In the genomic region with DNA sequence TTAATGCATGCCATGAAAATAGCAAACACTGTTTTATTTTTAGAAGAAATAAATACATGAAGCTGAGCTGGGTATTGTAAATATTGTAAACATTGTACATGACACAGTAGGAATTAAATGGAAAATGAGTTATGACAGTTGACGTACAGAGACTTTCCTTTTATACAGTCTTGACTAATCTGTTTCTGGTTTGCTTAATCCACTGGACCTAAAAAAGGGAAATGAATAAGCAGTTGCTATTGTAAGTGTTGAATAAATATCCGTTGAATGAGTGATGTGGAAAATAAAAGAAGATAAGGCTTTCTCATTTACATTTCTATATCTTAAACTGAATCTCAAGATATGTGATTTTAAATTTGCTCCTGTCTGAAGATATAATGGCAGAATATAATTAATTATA, we compare ENCODE assay signal across 28 cellular contexts. TPM values are rescaled to one million over a fixed set of nuclear protein-coding genes. Genes with fewer than 3 reads are reported as not detected.
DNase-seq lines count a peak whose midpoint lies in the region; ATAC-seq, FAIRE-seq and TF ChIP-seq lines count a peak whose summit lies in the region.
"Had no signal": no experiment of that assay in that cellular context is flagged by ENCODE, and none has a peak within 500 bp of the region (broad histone marks: within the 10 kb centered on the region; RNA-seq: fewer than 3 reads in every experiment).

No MANE protein-coding gene starts in this region.

- no peaks in the 10 kb centered on the region for H3K36me3 Mint-ChIP-seq in stimulated activated effector memory CD8-positive, alpha-beta T cell treated with anti-CD3 and anti-CD28 coated beads, Interleukin-12 subunit alpha, Interleukin-12 subunit beta, amount 100 ng/mL, for 72 hours
- H3K36me3 Mint-ChIP-seq in activated CD4-positive, alpha-beta memory T cell treated with anti-CD3 and anti-CD28 coated beads, Interleukin-2, amount 10 ng/mL, durations not matched to agents 7 days and 5 days (ENCODE audit: low read depth): peaks cover 31% of the 10 kb centered on the region

- POLR2A ChIA-PET in PC-3 (lab: Charles Lee; ENCODE audit: unreplicated experiment): no interaction called here
- POLR2A ChIA-PET in endothelial cell of umbilical vein (lab: Charles Lee): no interaction called here
- POLR2A ChIA-PET in activated CD4-positive, alpha-beta memory T cell treated with anti-CD3 and anti-CD28 coated beads, Interleukin-2, amount 10 ng/mL, durations not matched to agents 7 days and 5 days (lab: Charles Lee): no interaction called here

- H3K4me3 Mint-ChIP-seq in stimulated activated effector memory CD8-positive, alpha-beta T cell treated with anti-CD3 and anti-CD28 coated beads, Interleukin-12 subunit alpha, Interleukin-12 subunit beta, amount 100 ng/mL, for 72 hours: no peak overlapping the region
- H3K4me3 Mint-ChIP-seq in activated CD4-positive, alpha-beta memory T cell treated with anti-CD3 and anti-CD28 coated beads, Interleukin-2, amount 10 ng/mL, durations not matched to agents 7 days and 5 days: no peak overlapping the region
- H3K4me3 Mint-ChIP-seq: activated CD4-positive, alpha-beta T cell treated with anti-CD3 and anti-CD28 coated beads, Interleukin-2, amount 10 ng/mL, durations not matched to agents 24 days and 14 days; activated naive CD4-positive, alpha-beta T cell treated with anti-CD3 and anti-CD28 coated beads, Interleukin-2, amount 50 U/mL, for 24 hours; dendritic cell treated with granulocyte-macrophage colony-stimulating factor and Interleukin-4, amounts not matched to agents 40 ng/mL and 50 ng/mL, for 4 days had no signal

- BruUV-seq in PC-3 (replicated peaks; lab: Mats Ljungman, UMichigan) (no TSS peak), endothelial cell of umbilical vein (replicated peaks; lab: Mats Ljungman, UMichigan) (no TSS peak)

- H3K9me2 ChIP-seq in PC-3 (replicated peaks; ENCODE audit: low read length): no peaks in the 10 kb centered on the region

- CTCF ChIA-PET in PC-3 (lab: Charles Lee) (no interaction called here), endothelial cell of umbilical vein (lab: Charles Lee) (interaction anchor here (0.6 to 1.4 kb wide), 2 partner anchors 9 to 13 kb away, joined by 3 read pairs; no protein-coding TSS in a partner anchor)
- CTCF ChIA-PET in activated CD4-positive, alpha-beta memory T cell treated with anti-CD3 and anti-CD28 coated beads, Interleukin-2, amount 10 ng/mL, durations not matched to agents 7 days and 5 days (lab: Charles Lee): no interaction called here

- H3K4me1 Mint-ChIP-seq in stimulated activated effector memory CD8-positive, alpha-beta T cell treated with anti-CD3 and anti-CD28 coated beads, Interleukin-12 subunit alpha, Interleukin-12 subunit beta, amount 100 ng/mL, for 72 hours: no peaks in the 10 kb centered on the region
- peaks cover 2% of the 10 kb centered on the region for H3K4me1 Mint-ChIP-seq in activated CD4-positive, alpha-beta memory T cell treated with anti-CD3 and anti-CD28 coated beads, Interleukin-2, amount 10 ng/mL, durations not matched to agents 7 days and 5 days
- H3K4me1 Mint-ChIP-seq: activated naive CD4-positive, alpha-beta T cell treated with anti-CD3 and anti-CD28 coated beads, Interleukin-2, amount 50 U/mL, for 24 hours had no signal

- H3K9ac ChIP-seq in PC-3 (ENCODE audit: low read length) (no peak overlapping the region), endothelial cell of umbilical vein (replicated peaks; ENCODE audit: extremely low read depth, insufficient read depth, low read length) (peak overlapping the region; percentile 27)

- H3K27ac Mint-ChIP-seq in stimulated activated effector memory CD8-positive, alpha-beta T cell treated with anti-CD3 and anti-CD28 coated beads, Interleukin-12 subunit alpha, Interleukin-12 subunit beta, amount 100 ng/mL, for 72 hours: no peak overlapping the region
- no peak overlapping the region for H3K27ac Mint-ChIP-seq in activated CD4-positive, alpha-beta memory T cell treated with anti-CD3 and anti-CD28 coated beads, Interleukin-2, amount 10 ng/mL, durations not matched to agents 7 days and 5 days
- H3K27ac Mint-ChIP-seq: activated CD4-positive, alpha-beta T cell treated with anti-CD3 and anti-CD28 coated beads, Interleukin-2, amount 10 ng/mL, durations not matched to agents 24 days and 14 days; activated naive CD4-positive, alpha-beta T cell treated with anti-CD3 and anti-CD28 coated beads, Interleukin-2, amount 50 U/mL, for 24 hours; dendritic cell treated with granulocyte-macrophage colony-stimulating factor and Interleukin-4, amounts not matched to agents 40 ng/mL and 50 ng/mL, for 4 days had no signal

- peak; percentile 25 for TF ChIP-seq POLR2A in endothelial cell of umbilical vein (IDR thresholded peaks at IDR 0.05; ENCODE audit: low read depth, low read length)

- dilution Hi-C loops in endothelial cell of umbilical vein (cut with MboI; ENCODE audit: extremely low pct_ligation_motif_present, low sequenced_read_pairs): no loop called here

- no peaks in the 10 kb centered on the region for H3K9me3 Mint-ChIP-seq in stimulated activated effector memory CD8-positive, alpha-beta T cell treated with anti-CD3 and anti-CD28 coated beads, Interleukin-12 subunit alpha, Interleukin-12 subunit beta, amount 100 ng/mL, for 72 hours
- no peaks in the 10 kb centered on the region for H3K9me3 Mint-ChIP-seq in activated CD4-positive, alpha-beta memory T cell treated with anti-CD3 and anti-CD28 coated beads, Interleukin-2, amount 10 ng/mL, durations not matched to agents 7 days and 5 days
- H3K9me3 Mint-ChIP-seq: activated CD4-positive, alpha-beta T cell treated with anti-CD3 and anti-CD28 coated beads, Interleukin-2, amount 10 ng/mL, durations not matched to agents 24 days and 14 days; activated naive CD4-positive, alpha-beta T cell treated with anti-CD3 and anti-CD28 coated beads, Interleukin-2, amount 50 U/mL, for 24 hours; dendritic cell treated with granulocyte-macrophage colony-stimulating factor and Interleukin-4, amounts not matched to agents 40 ng/mL and 50 ng/mL, for 4 days had no signal

- H3K4me3 ChIP-seq in PC-3 (ENCODE audit: low read length): no peak overlapping the region
- H3K4me3 ChIP-seq in endothelial cell of umbilical vein (replicated peaks in 1 of 3; ENCODE audit: insufficient read depth in 1 of 3, low read depth in 1 of 3, low read length in 3 of 3): no peak overlapping the region
- H3K4me3 ChIP-seq in small intestine (ENCODE audit: low read depth in 1 of 2, low read length in 2 of 2): no peak overlapping the region
- H3K4me3 ChIP-seq: prostate gland had no signal

- H3K4me1 ChIP-seq in PC-3 (ENCODE audit: insufficient read depth, low read length): no peaks in the 10 kb centered on the region
- peaks cover 19% of the 10 kb centered on the region for H3K4me1 ChIP-seq in endothelial cell of umbilical vein (ENCODE audit: control insufficient read depth, extremely low read depth, insufficient read depth, low read length)
- no peaks in the 10 kb centered on the region for H3K4me1 ChIP-seq in small intestine (ENCODE audit: control insufficient read depth in 2 of 2, insufficient read depth in 1 of 2, low read depth in 1 of 2, low read length in 1 of 2)
- H3K4me1 ChIP-seq: prostate gland had no signal

- H3K79me2 ChIP-seq in PC-3 (ENCODE audit: low read length) (no peaks in the 10 kb centered on the region), endothelial cell of umbilical vein (ENCODE audit: control insufficient read depth, insufficient read depth, low read length) (no peaks in the 10 kb centered on the region)

- peak; percentile 49 for ATAC-seq in PC-3
- ATAC-seq in stimulated activated effector memory CD8-positive, alpha-beta T cell treated with anti-CD3 and anti-CD28 coated beads, Interleukin-12 subunit alpha, Interleukin-12 subunit beta, amount 100 ng/mL, for 72 hours: peak; percentile 67
- ATAC-seq in GM21717 (IDR thresholded peaks at IDR 0.05; ENCODE audit: unreplicated experiment): no peak
- ATAC-seq: Panc1 had no signal

- peak; percentile 49 to 81 for DNase-seq in NOMO-1 (lab: John Stamatoyannopoulos, UW; ENCODE audit: unreplicated experiment in 2 of 2)
- no peak for DNase-seq in NOMO-1 treated with dmso at 0.1 percent for 144 hours (lab: John Stamatoyannopoulos, UW; ENCODE audit: unreplicated experiment)
- peak; percentile 14 for DNase-seq in PC-3
- peak; percentile 91 for DNase-seq in endothelial cell of umbilical vein (ENCODE audit: low read depth, low spot score)
- no peak for DNase-seq in stimulated activated effector memory CD8-positive, alpha-beta T cell treated with anti-CD3 and anti-CD28 coated beads, Interleukin-12 subunit alpha, Interleukin-12 subunit beta, amount 100 ng/mL, for 72 hours (ENCODE audit: low spot score in 2 of 2)
- DNase-seq in activated CD4-positive, alpha-beta memory T cell treated with anti-CD3 and anti-CD28 coated beads, Interleukin-2, amount 10 ng/mL, durations not matched to agents 7 days and 5 days: no peak
- DNase-seq in small intestine: no peak
- DNase-seq: activated CD4-positive, alpha-beta T cell treated with anti-CD3 and anti-CD28 coated beads, Interleukin-2, amount 10 ng/mL, durations not matched to agents 24 days and 14 days; anterior cingulate cortex; GDM1; GOT3; head of caudate nucleus; mammary epithelial cell; NCI-H1105; NCI-H2081; NCI-H446 treated with DMSO at 0.1 percent for 48 hours; SHP77 treated with DMSO at 0.1 percent for 48 hours; stimulated activated CD8-positive, alpha-beta memory T cell treated with anti-CD3 and anti-CD28 coated beads, Interleukin-4, amount 100 ng/mL, for 48 hours had no signal

- H2AFZ ChIP-seq in PC-3 (ENCODE audit: low read length): no peak overlapping the region
- no peak overlapping the region for H2AFZ ChIP-seq in endothelial cell of umbilical vein (ENCODE audit: low read depth, low read length)

- 72 to 91% (median 73%) methylated on average over 2 of the region's 2 CpGs for WGBS in small intestine, 3 donors

- H3K4me2 ChIP-seq in PC-3 (ENCODE audit: low read length): no peak overlapping the region
- peak overlapping the region; percentile 88 for H3K4me2 ChIP-seq in endothelial cell of umbilical vein (ENCODE audit: insufficient read depth, low read length)

- peaks cover 3% of the 10 kb centered on the region; the same call in 1 of the 2 replicates for H3K36me3 ChIP-seq in PC-3 (ENCODE audit: low read depth, low read length)
- H3K36me3 ChIP-seq in endothelial cell of umbilical vein (ENCODE audit: control insufficient read depth in 2 of 2, extremely low read depth in 1 of 2, insufficient read depth in 2 of 2, low read length in 2 of 2): no peaks in the 10 kb centered on the region
- H3K36me3 ChIP-seq in small intestine (ENCODE audit: control insufficient read depth in 2 of 2, insufficient read depth in 2 of 2, low read length in 2 of 2): no peaks in the 10 kb centered on the region
- H3K36me3 ChIP-seq: prostate gland had no signal

- H3K27me3 ChIP-seq in PC-3 (ENCODE audit: low read length) (no peaks in the 10 kb centered on the region), endothelial cell of umbilical vein (ENCODE audit: control insufficient read depth in 2 of 2, insufficient read depth in 2 of 2, low read length in 2 of 2) (no peaks in the 10 kb centered on the region), small intestine (ENCODE audit: control insufficient read depth in 2 of 2, insufficient read depth in 2 of 2, low read length in 2 of 2) (no peaks in the 10 kb centered on the region)

- no peaks in the 10 kb centered on the region for H3K27me3 Mint-ChIP-seq in activated CD4-positive, alpha-beta memory T cell treated with anti-CD3 and anti-CD28 coated beads, Interleukin-2, amount 10 ng/mL, durations not matched to agents 7 days and 5 days
- H3K27me3 Mint-ChIP-seq: activated CD4-positive, alpha-beta T cell treated with anti-CD3 and anti-CD28 coated beads, Interleukin-2, amount 10 ng/mL, durations not matched to agents 24 days and 14 days; activated naive CD4-positive, alpha-beta T cell treated with anti-CD3 and anti-CD28 coated beads, Interleukin-2, amount 50 U/mL, for 24 hours; dendritic cell treated with granulocyte-macrophage colony-stimulating factor and Interleukin-4, amounts not matched to agents 40 ng/mL and 50 ng/mL, for 4 days had no signal

- H3F3A ChIP-seq in PC-3 (ENCODE audit: low read length, unreplicated experiment): no peaks in the 10 kb centered on the region

- intact Hi-C loops in PC-3 (cut with micrococcal nuclease) (no loop called here), endothelial cell of umbilical vein (cut with micrococcal nuclease) (loop anchor here (1.0 to 10.0 kb wide), 3 partner anchors 8 to 308 kb away; a partner anchor contains a TSS)

- peaks cover 2% of the 10 kb centered on the region for H3K9me1 ChIP-seq in endothelial cell of umbilical vein (replicated peaks; ENCODE audit: control insufficient read depth, extremely low read depth, insufficient read depth, low read length)

- no peaks in the 10 kb centered on the region for H4K20me1 ChIP-seq in PC-3 (ENCODE audit: low read length)
- no peaks in the 10 kb centered on the region for H4K20me1 ChIP-seq in endothelial cell of umbilical vein (replicated peaks; ENCODE audit: control insufficient read depth, extremely low read depth, insufficient read depth, low read length)

- no peak overlapping the region for H3K27ac ChIP-seq in PC-3 (ENCODE audit: low read length)
- H3K27ac ChIP-seq in endothelial cell of umbilical vein (ENCODE audit: insufficient read depth, low read depth, low read length): peak overlapping the region; percentile 61
- H3K27ac ChIP-seq in small intestine (ENCODE audit: low read depth in 1 of 2, low read length in 1 of 2): no peak overlapping the region
- H3K27ac ChIP-seq: 22Rv1, prostate gland, VCaP had no signal

- FAIRE-seq in endothelial cell of umbilical vein (lab: Jason Lieb, UNC) (peak; percentile 78), small intestine (lab: Jason Lieb, UNC) (no peak)

- TF ChIP-seq CTCF in PC-3 (conservative IDR thresholded peaks at IDR 0.05; ENCODE audit: low read depth, low read length) (no peak), endothelial cell of umbilical vein (IDR thresholded peaks at IDR 0.05; ENCODE audit: extremely low read depth in 1 of 2, insufficient read depth in 1 of 2, low read depth in 1 of 2, low read length in 2 of 2) (no peak)

- H3K9me3 ChIP-seq in PC-3 (ENCODE audit: low read length) (no peaks in the 10 kb centered on the region), endothelial cell of umbilical vein (replicated peaks; ENCODE audit: control insufficient read depth, insufficient read depth, low read length) (no peaks in the 10 kb centered on the region), small intestine (ENCODE audit: control insufficient read depth, low read depth) (no peaks in the 10 kb centered on the region)
- H3K9me3 ChIP-seq: prostate gland had no signal

RNA-seq across cellular contexts. Expression of a gene that starts 15.0 kb away (rescaled TPM):
- total RNA-seq in PC-3 (2014; rRNA removed) (not detected in 2 replicates), endothelial cell of umbilical vein (1.1 and 1.8 TPM in 2 replicates)
- polyA plus RNA-seq in endothelial cell of umbilical vein (0.19 and 0.22 TPM in 2 replicates), small intestine (not detected)
- 0.46 and 0.73 TPM in 2 replicates for polyA plus RNA-seq in endothelial cell of umbilical vein (2011; cell fraction: cytosol; rRNA removed)
- polyA plus RNA-seq in endothelial cell of umbilical vein (2011; cell fraction: nucleus; rRNA removed): 0.57 and 0.78 TPM in 2 replicates
- polyA plus RNA-seq in endothelial cell of umbilical vein (2012): 0.59 and 2.1 TPM in 2 replicates
- polyA minus RNA-seq in endothelial cell of umbilical vein: 0.41 TPM in 1 of 2 replicates, not detected in the other
- polyA minus RNA-seq in endothelial cell of umbilical vein (2011; cell fraction: cytosol; rRNA and poly(A)+ RNA removed): not detected
- polyA minus RNA-seq in endothelial cell of umbilical vein (2011; cell fraction: nucleus; rRNA and poly(A)+ RNA removed): not detected in 2 replicates
- total RNA-seq in activated CD4-positive, alpha-beta memory T cell treated with anti-CD3 and anti-CD28 coated beads, Interleukin-2, amount 10 ng/mL, durations not matched to agents 7 days and 5 days: 1 to 10 TPM in 1 of 2 experiments, under 1 TPM in 1; 0.70 to 1.4 TPM
- total RNA-seq: cardiac septum, LHCN-M2, mammary epithelial cell, prostate gland, ureter had no signal
- polyA plus RNA-seq: mammary epithelial cell had no signal

Comparison
In these comparisons a context has a peak if more than half of its experiments do, and no peak if none do; other contexts are left out.
1. DNase-seq: peak in NOMO-1 (2 of 2), PC-3 (single experiment) and endothelial cell of umbilical vein (single experiment); none in NOMO-1 treated with dmso at 0.1 percent for 144 hours (single experiment), stimulated activated effector memory CD8-positive, alpha-beta T cell treated with anti-CD3 and anti-CD28 coated beads, Interleukin-12 subunit alpha, Interleukin-12 subunit beta, amount 100 ng/mL, for 72 hours (0 of 2), activated CD4-positive, alpha-beta memory T cell treated with anti-CD3 and anti-CD28 coated beads, Interleukin-2, amount 10 ng/mL, durations not matched to agents 7 days and 5 days (single experiment) and small intestine (single experiment).